Comparison of ENCODE assay signal across 1 cellular context in the genomic region with DNA sequence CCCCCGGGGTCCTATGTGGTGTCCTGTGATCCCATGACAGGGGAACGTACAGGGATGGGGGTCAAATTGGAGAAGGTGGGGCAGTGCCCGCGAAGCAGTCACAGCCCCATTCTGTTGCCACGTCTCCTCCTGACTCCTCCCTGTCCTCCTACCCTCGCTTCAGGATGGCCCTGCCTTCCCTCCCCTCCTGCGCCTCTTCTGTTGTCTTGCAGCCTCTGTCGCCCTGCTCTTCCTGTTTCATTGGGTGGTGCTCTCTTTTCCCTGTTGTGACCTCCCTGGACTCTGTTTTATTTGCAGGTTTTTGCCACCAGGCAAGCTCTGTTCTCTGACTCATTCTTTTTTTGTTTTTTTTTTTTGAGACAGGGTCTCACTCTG.
TF ChIP-seq lines count a peak whose summit lies in the region.

No MANE protein-coding gene starts in this region.

TF ChIP-seq in WTC11, 78 proteins besides CTCF, POLR2A, EP300 and RAD21 (continued from another document):
- TF ChIP-seq, protein P1, sequence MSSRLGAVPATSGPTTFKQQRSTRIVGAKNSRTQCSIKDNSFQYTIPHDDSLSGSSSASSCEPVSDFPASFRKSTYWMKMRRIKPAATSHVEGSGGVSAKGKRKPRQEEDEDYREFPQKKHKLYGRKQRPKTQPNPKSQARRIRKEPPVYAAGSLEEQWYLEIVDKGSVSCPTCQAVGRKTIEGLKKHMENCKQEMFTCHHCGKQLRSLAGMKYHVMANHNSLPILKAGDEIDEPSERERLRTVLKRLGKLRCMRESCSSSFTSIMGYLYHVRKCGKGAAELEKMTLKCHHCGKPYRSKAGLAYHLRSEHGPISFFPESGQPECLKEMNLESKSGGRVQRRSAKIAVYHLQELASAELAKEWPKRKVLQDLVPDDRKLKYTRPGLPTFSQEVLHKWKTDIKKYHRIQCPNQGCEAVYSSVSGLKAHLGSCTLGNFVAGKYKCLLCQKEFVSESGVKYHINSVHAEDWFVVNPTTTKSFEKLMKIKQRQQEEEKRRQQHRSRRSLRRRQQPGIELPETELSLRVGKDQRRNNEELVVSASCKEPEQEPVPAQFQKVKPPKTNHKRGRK (CRISPR knock-in tag; IDR thresholded peaks at IDR 0.05; ENCODE audit: borderline replicate concordance), result no peak
- TF ChIP-seq ESRRA (CRISPR knock-in tag; IDR thresholded peaks at IDR 0.05; ENCODE audit: borderline replicate concordance), result no peak
